In genomic region chr3:59386165-59386564, GRCh38 we compare ENCODE assay signal across 9 cellular contexts.
DNase-seq lines count a peak whose midpoint lies in the region; ATAC-seq and TF ChIP-seq lines count a peak whose summit lies in the region.
"Had no signal": no experiment of that assay in that cellular context is flagged by ENCODE, and none has a peak within 500 bp of the region (broad histone marks: within the 10 kb centered on the region; RNA-seq: fewer than 3 reads in every experiment).

No MANE protein-coding gene starts in this region.

- H3K9me3 Mint-ChIP-seq in activated CD4-positive, alpha-beta T cell treated with anti-CD3 and anti-CD28 coated beads, Interleukin-2, amount 10 ng/mL, durations not matched to agents 7 days and 5 days, result peaks cover 12% of the 10 kb centered on the region
- H3K9me3 Mint-ChIP-seq in stimulated activated memory B cell treated with anti-CD40 and anti-IgM and Interleukin-4, amounts not matched to agents 10 μg/mL and 1 μg/mL and 100 μg/mL, for 72 hours, result no peaks in the 10 kb centered on the region

- H3K27ac Mint-ChIP-seq in activated CD4-positive, alpha-beta T cell treated with anti-CD3 and anti-CD28 coated beads, Interleukin-2, amount 10 ng/mL, durations not matched to agents 7 days and 5 days, result peak overlapping the region; percentile 84
- H3K27ac Mint-ChIP-seq in stimulated activated memory B cell treated with anti-CD40 and anti-IgM and Interleukin-4, amounts not matched to agents 10 μg/mL and 1 μg/mL and 100 μg/mL, for 72 hours, result peak overlapping the region; percentile 88

- H3K4me3 Mint-ChIP-seq in activated CD4-positive, alpha-beta T cell treated with anti-CD3 and anti-CD28 coated beads, Interleukin-2, amount 10 ng/mL, durations not matched to agents 7 days and 5 days, result no peak overlapping the region
- H3K4me3 Mint-ChIP-seq in stimulated activated memory B cell treated with anti-CD40 and anti-IgM and Interleukin-4, amounts not matched to agents 10 μg/mL and 1 μg/mL and 100 μg/mL, for 72 hours, result peak overlapping the region; percentile 43

- POLR2A ChIA-PET in activated CD4-positive, alpha-beta T cell treated with anti-CD3 and anti-CD28 coated beads, Interleukin-2, amount 10 ng/mL, durations not matched to agents 7 days and 5 days (lab: Charles Lee), result no interaction called here
- POLR2A ChIA-PET in HEK293T (lab: Yijun Ruan, JAX), result no interaction called here

- H3K36me3 Mint-ChIP-seq in activated CD4-positive, alpha-beta T cell treated with anti-CD3 and anti-CD28 coated beads, Interleukin-2, amount 10 ng/mL, durations not matched to agents 7 days and 5 days (ENCODE audit: low read depth), result peaks cover 2% of the 10 kb centered on the region
- no peaks in the 10 kb centered on the region for H3K36me3 Mint-ChIP-seq in stimulated activated memory B cell treated with anti-CD40 and anti-IgM and Interleukin-4, amounts not matched to agents 10 μg/mL and 1 μg/mL and 100 μg/mL, for 72 hours

- no peak for DNase-seq in activated CD4-positive, alpha-beta T cell treated with anti-CD3 and anti-CD28 coated beads, Interleukin-2, amount 10 ng/mL, durations not matched to agents 7 days and 5 days
- DNase-seq in activated CD4-positive, alpha-beta T cell treated with anti-CD3 and anti-CD28 coated beads, Interleukin-2, amount 50 U/mL, for 1 hour, result no peak
- DNase-seq in MV-4-11 (lab: John Stamatoyannopoulos, UW) (peak; percentile 94), Kasumi-1 (lab: John Stamatoyannopoulos, UW) (no peak), Ammon's horn (ENCODE audit: low spot score) (no peak), HEK293T (ENCODE audit: extremely low spot score) (no peak)

- no peaks in the 10 kb centered on the region for H3K27me3 Mint-ChIP-seq in activated CD4-positive, alpha-beta T cell treated with anti-CD3 and anti-CD28 coated beads, Interleukin-2, amount 10 ng/mL, durations not matched to agents 7 days and 5 days
- no peaks in the 10 kb centered on the region for H3K27me3 Mint-ChIP-seq in stimulated activated memory B cell treated with anti-CD40 and anti-IgM and Interleukin-4, amounts not matched to agents 10 μg/mL and 1 μg/mL and 100 μg/mL, for 72 hours

- H3K4me1 Mint-ChIP-seq in activated CD4-positive, alpha-beta T cell treated with anti-CD3 and anti-CD28 coated beads, Interleukin-2, amount 10 ng/mL, durations not matched to agents 7 days and 5 days, result peaks cover 57% of the 10 kb centered on the region
- peaks cover 63% of the 10 kb centered on the region for H3K4me1 Mint-ChIP-seq in stimulated activated memory B cell treated with anti-CD40 and anti-IgM and Interleukin-4, amounts not matched to agents 10 μg/mL and 1 μg/mL and 100 μg/mL, for 72 hours

- peak; percentile 75 for ATAC-seq in HG02678 (IDR thresholded peaks at IDR 0.05; ENCODE audit: unreplicated experiment)
- ATAC-seq in stimulated activated memory B cell treated with anti-CD40 and anti-IgM and Interleukin-4, amounts not matched to agents 10 μg/mL and 1 μg/mL and 100 μg/mL, for 72 hours, result peak; percentile 77
- ATAC-seq: left lobe of liver had no signal

- CTCF ChIA-PET in activated CD4-positive, alpha-beta T cell treated with anti-CD3 and anti-CD28 coated beads, Interleukin-2, amount 10 ng/mL, durations not matched to agents 7 days and 5 days (lab: Charles Lee), result interaction anchor here (1.8 kb wide), 1 partner anchor 18 kb away, joined by 4 read pairs; no protein-coding TSS in a partner anchor
- CTCF ChIA-PET in HEK293T (lab: Yijun Ruan, JAX), result no interaction called here

TF ChIP-seq in HEK293T, 16 proteins besides CTCF, POLR2A, EP300 and RAD21:
- no peak for TF ChIP-seq FOXA1 (IDR thresholded peaks at IDR 0.05)
- TF ChIP-seq FOXK2 (IDR thresholded peaks at IDR 0.05), result no peak
- TF ChIP-seq SP1 (IDR thresholded peaks at IDR 0.05), result no peak
- no peak for TF ChIP-seq BHLHE40 (IDR thresholded peaks at IDR 0.05; ENCODE audit: borderline replicate concordance)
- TF ChIP-seq HDGF (IDR thresholded peaks at IDR 0.05; ENCODE audit: borderline replicate concordance), result no peak
- TF ChIP-seq LEF1 (IDR thresholded peaks at IDR 0.05; ENCODE audit: borderline replicate concordance), result no peak
- no peak for TF ChIP-seq ARNT (IDR thresholded peaks at IDR 0.05)
- no peak for TF ChIP-seq ELF4 (IDR thresholded peaks at IDR 0.05)
- no peak for TF ChIP-seq NFRKB (IDR thresholded peaks at IDR 0.05)
- no peak for TF ChIP-seq SUZ12 (IDR thresholded peaks at IDR 0.05)
- no peak for TF ChIP-seq FOXM1 (IDR thresholded peaks at IDR 0.05; ENCODE audit: borderline replicate concordance)
- TF ChIP-seq L3MBTL2 (conservative IDR thresholded peaks at IDR 0.05), result no peak
- TF ChIP-seq CTBP1 (IDR thresholded peaks at IDR 0.05; ENCODE audit: borderline replicate concordance), result no peak
- no peak for TF ChIP-seq ZNF384 (IDR thresholded peaks at IDR 0.05)
- TF ChIP-seq TARDBP (IDR thresholded peaks at IDR 0.05), result no peak
- TF ChIP-seq, protein P1, sequence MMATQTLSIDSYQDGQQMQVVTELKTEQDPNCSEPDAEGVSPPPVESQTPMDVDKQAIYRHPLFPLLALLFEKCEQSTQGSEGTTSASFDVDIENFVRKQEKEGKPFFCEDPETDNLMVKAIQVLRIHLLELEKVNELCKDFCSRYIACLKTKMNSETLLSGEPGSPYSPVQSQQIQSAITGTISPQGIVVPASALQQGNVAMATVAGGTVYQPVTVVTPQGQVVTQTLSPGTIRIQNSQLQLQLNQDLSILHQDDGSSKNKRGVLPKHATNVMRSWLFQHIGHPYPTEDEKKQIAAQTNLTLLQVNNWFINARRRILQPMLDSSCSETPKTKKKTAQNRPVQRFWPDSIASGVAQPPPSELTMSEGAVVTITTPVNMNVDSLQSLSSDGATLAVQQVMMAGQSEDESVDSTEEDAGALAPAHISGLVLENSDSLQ (IDR thresholded peaks at IDR 0.05), result no peak
